8 cellular contexts compared by ENCODE assay signal in genomic region chr2:109260886-109261700, GRCh38.
DNase-seq lines count a peak whose midpoint lies in the region; ATAC-seq and TF ChIP-seq lines count a peak whose summit lies in the region.

No MANE protein-coding gene starts in this region.

- TF ChIP-seq POLR2A in heart left ventricle (IDR thresholded peaks at IDR 0.05) = no peak
- TF ChIP-seq POLR2A in upper lobe of left lung (IDR thresholded peaks at IDR 0.05) = no peak

- intact Hi-C loops in heart left ventricle (cut with DNase I) (loop anchor here in 1 of 10 donors (10.0 kb wide), 1 partner anchor 126 kb away; no protein-coding TSS in a partner anchor), cardiac septum (cut with DNase I) (no loop called here)

- TF ChIP-seq EP300 in upper lobe of left lung (IDR thresholded peaks at IDR 0.05) = no peak

- TF ChIP-seq CTCF in heart left ventricle (IDR thresholded peaks at IDR 0.05) (peak in 10 of 12 donors; percentile 10 to 36 (median 16)), upper lobe of left lung (IDR thresholded peaks at IDR 0.05) (peak in 4 of 6 experiments; percentile 20 to 48 (median 35))

- WGBS in heart left ventricle, 4 donors = 72 to 85% (median 81%) methylated on average over 8 of the region's 8 CpGs
- WGBS in upper lobe of left lung, 2 donors = 60 to 65% methylated on average over 4 to 8 of the region's 8 CpGs

- no peaks in the 10 kb centered on the region for H3K9me3 ChIP-seq in heart left ventricle
- H3K9me3 ChIP-seq in upper lobe of left lung = no peaks in the 10 kb centered on the region

- no peak overlapping the region for H3K4me3 ChIP-seq in heart left ventricle
- H3K4me3 ChIP-seq in upper lobe of left lung = no peak overlapping the region

- H3K27ac ChIP-seq in heart left ventricle (no peak overlapping the region), upper lobe of left lung (no peak overlapping the region)

- H3K36me3 ChIP-seq in heart left ventricle (no peaks in the 10 kb centered on the region), upper lobe of left lung (no peaks in the 10 kb centered on the region)

- DNase-seq in heart left ventricle (peak in 1 of 5 donors; percentile 13), cardiac septum (ENCODE audit: low spot score) (no peak), NCI-H345 treated with DMSO at 0.1 percent for 48 hours (lab: John Stamatoyannopoulos, UW; ENCODE audit: unreplicated experiment) (peak; percentile 95), upper lobe of left lung (peak in 1 of 2 donors; percentile 39)

- ATAC-seq in heart left ventricle = peak in 3 of 4 donors; percentile 15 to 24 (median 23)
- peak; percentile 54 for ATAC-seq in esophagus mucosa
- peak; percentile 12 to 52 for ATAC-seq in upper lobe of left lung (ENCODE audit: low FRiP score in 2 of 2)
- ATAC-seq in GM18498 (IDR thresholded peaks at IDR 0.05; ENCODE audit: unreplicated experiment) = no peak
- no peak for ATAC-seq in HG03342 (IDR thresholded peaks at IDR 0.05; ENCODE audit: unreplicated experiment)
- ATAC-seq in HG02973 (IDR thresholded peaks at IDR 0.05; ENCODE audit: unreplicated experiment) = no peak

- peaks cover 7 to 54% (median 38%) of the 10 kb centered on the region in 12 donors for H3K4me1 ChIP-seq in heart left ventricle
- peaks cover 36 to 63% (median 52%) of the 10 kb centered on the region in 4 donors for H3K4me1 ChIP-seq in upper lobe of left lung

- H3K27me3 ChIP-seq in heart left ventricle (no peaks in the 10 kb centered on the region), upper lobe of left lung (no peaks in the 10 kb centered on the region)

Comparison
In these comparisons a context has a peak if more than half of its experiments do, and no peak if none do; other contexts are left out.
1. ATAC-seq: peak in heart left ventricle (3 of 4), esophagus mucosa (single experiment) and upper lobe of left lung (2 of 2); none in GM18498 (single experiment), HG03342 (single experiment) and HG02973 (single experiment).